Comparison of ENCODE assay signal across 1 cellular context in the genomic region with DNA sequence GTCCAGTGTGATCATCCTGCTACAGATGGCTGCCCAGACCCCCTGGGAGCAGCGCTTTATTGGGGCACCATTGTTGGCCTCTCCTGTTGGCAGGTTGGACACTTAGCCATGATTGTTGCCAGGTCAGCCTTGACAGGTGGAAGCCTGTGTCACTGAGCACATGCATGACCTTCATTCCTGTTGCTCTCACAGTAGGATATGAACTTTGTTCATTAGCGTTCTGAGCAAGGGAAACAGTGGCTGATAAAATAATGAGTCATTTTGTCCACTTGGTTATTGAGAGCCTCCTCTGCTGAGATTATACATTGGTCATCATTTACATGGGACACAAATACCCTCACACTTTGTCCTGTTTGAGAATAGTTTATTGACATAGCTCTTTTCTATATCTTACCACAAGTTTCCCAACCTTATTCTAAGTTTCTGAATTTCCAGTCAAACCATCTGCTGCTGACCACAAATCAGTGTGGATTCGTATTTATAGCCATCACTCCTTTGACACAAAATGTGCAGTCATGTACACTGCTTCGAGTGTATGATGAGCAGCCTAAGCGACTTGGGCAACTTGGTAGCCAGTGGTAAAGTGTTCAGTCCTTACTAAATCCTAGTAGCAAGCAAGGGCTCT.
TF ChIP-seq lines count a peak whose summit lies in the region.

No MANE protein-coding gene starts in this region.

TF ChIP-seq in IMR-90, 13 proteins besides CTCF, POLR2A, EP300 and RAD21 (continued from another document):
- TF ChIP-seq, protein P1, sequence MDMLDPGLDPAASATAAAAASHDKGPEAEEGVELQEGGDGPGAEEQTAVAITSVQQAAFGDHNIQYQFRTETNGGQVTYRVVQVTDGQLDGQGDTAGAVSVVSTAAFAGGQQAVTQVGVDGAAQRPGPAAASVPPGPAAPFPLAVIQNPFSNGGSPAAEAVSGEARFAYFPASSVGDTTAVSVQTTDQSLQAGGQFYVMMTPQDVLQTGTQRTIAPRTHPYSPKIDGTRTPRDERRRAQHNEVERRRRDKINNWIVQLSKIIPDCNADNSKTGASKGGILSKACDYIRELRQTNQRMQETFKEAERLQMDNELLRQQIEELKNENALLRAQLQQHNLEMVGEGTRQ (IDR thresholded peaks at IDR 0.05; ENCODE audit: low read depth, low read length): no peak
- TF ChIP-seq SMC3 (IDR thresholded peaks at IDR 0.05; ENCODE audit: low read depth, low read length) (no peak), MXI1 (IDR thresholded peaks at IDR 0.05; ENCODE audit: borderline replicate concordance, low read depth, low read length) (peak; percentile 24; the same call in 1 of the 2 replicates), MAZ (IDR thresholded peaks at IDR 0.05; ENCODE audit: borderline replicate concordance, low read depth, low read length) (no peak), CHD1 (IDR thresholded peaks at IDR 0.05; ENCODE audit: low read depth, low read length) (no peak), NFE2L2 (IDR thresholded peaks at IDR 0.05; ENCODE audit: low read depth, low read length) (no peak), MAFK (IDR thresholded peaks at IDR 0.05; ENCODE audit: low read depth, low read length) (peak; percentile 32; the same call in 1 of the 2 replicates), ELK1 (IDR thresholded peaks at IDR 0.05; ENCODE audit: borderline replicate concordance, low read depth, low read length) (no peak), RCOR1 (IDR thresholded peaks at IDR 0.05; ENCODE audit: insufficient replicate concordance, low read length) (peak; percentile 9), BHLHE40 (IDR thresholded peaks at IDR 0.05; ENCODE audit: low read depth, low read length) (peak; percentile 66; the same call in 1 of the 2 replicates), CEBPB (IDR thresholded peaks at IDR 0.05; ENCODE audit: low read depth, low read length) (peak; percentile 59; the same call in 1 of the 2 replicates), RFX5 (IDR thresholded peaks at IDR 0.05; ENCODE audit: low read depth, low read length) (no peak)
TF ChIP-seq in IMR-90: peak in this region for 6.
